ENCODE assay signal across 26 cellular contexts in the genomic region with DNA sequence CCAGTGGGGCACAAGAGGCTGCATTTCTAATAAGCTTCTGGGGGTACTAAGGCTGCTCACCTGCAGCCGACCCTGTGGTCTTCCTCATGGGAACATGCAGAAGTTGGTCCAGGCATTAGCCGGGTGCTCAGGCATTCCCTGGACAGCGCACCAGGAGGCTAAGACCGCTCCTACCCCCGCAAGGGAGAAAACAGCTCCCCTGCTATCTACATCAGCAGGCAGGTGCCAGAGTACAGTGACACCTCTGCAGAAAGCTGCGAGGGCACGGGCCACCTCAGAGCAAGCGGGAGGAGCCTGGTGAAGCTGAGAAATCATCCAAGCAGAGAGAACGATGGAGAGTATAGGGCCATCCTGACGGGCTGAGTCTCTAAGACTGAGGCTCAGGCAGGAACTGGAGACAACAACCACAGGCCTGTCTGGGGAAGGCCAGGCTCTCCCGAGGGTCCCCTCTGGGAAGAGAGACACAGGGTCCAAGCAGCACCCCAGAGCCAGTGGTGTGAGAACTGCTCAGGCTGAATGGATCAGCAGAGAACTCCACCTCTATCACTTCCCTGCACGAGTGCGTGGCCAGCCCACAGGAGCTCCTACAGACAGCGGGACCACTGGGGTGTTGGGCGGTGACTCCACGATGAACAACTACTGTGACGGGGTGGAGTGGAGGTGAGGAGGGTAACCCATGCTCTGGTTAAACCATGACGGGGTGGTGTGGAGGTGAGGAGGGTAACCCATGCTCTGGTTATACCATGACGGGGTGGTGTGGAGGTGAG.
"Had no signal": no experiment of that assay in that cellular context is flagged by ENCODE, and none has a peak within 500 bp of the region (broad histone marks: within the 10 kb centered on the region; RNA-seq: fewer than 3 reads in every experiment).

No MANE protein-coding gene starts in this region.

- H3K27ac ChIP-seq: ascending aorta, body of pancreas had no signal

- H3K36me3 Mint-ChIP-seq: activated naive CD4-positive, alpha-beta T cell treated with anti-CD3 and anti-CD28 coated beads, Interleukin-2, amount 10 ng/mL, durations not matched to agents 7 days and 5 days had no signal

- H3K4me1 ChIP-seq: ascending aorta, body of pancreas had no signal

- H3K27me3 Mint-ChIP-seq: activated CD4-positive, alpha-beta T cell treated with anti-CD3 and anti-CD28 coated beads for 36 hours; activated naive CD8-positive, alpha-beta T cell treated with anti-CD3 and anti-CD28 coated beads for 36 hours; T-helper 17 cell had no signal

- H3K4me1 Mint-ChIP-seq: activated naive CD4-positive, alpha-beta T cell treated with anti-CD3 and anti-CD28 coated beads, Interleukin-2, amount 10 ng/mL, durations not matched to agents 7 days and 5 days; activated naive CD8-positive, alpha-beta T cell treated with anti-CD3 and anti-CD28 coated beads for 36 hours; central memory CD8-positive, alpha-beta T cell; T-helper 17 cell had no signal

- H3K4me3 ChIP-seq: ascending aorta, body of pancreas had no signal

- H3K4me3 Mint-ChIP-seq: activated CD4-positive, alpha-beta T cell treated with anti-CD3 and anti-CD28 coated beads for 36 hours; activated CD8-positive, alpha-beta T cell treated with anti-CD3 and anti-CD28 coated beads for 36 hours; activated naive CD4-positive, alpha-beta T cell treated with anti-CD3 and anti-CD28 coated beads, Interleukin-2, amount 10 ng/mL, durations not matched to agents 7 days and 5 days; activated naive CD8-positive, alpha-beta T cell treated with anti-CD3 and anti-CD28 coated beads for 36 hours; activated T-cell treated with anti-CD3 and anti-CD28 coated beads, Interleukin-2, amount 50 U/mL, for 72 hours; central memory CD8-positive, alpha-beta T cell; T-helper 17 cell had no signal

- ATAC-seq: activated CD4-positive, alpha-beta T cell treated with anti-CD3 and anti-CD28 coated beads for 36 hours; activated CD8-positive, alpha-beta T cell treated with anti-CD3 and anti-CD28 coated beads for 36 hours; activated T-cell treated with anti-CD3 and anti-CD28 coated beads, Interleukin-2, amount 50 U/mL, for 72 hours; body of pancreas; PC-3; T-helper 17 cell had no signal

- DNase-seq: activated CD4-positive, alpha-beta T cell treated with anti-CD3 and anti-CD28 coated beads for 36 hours; activated CD4-positive, alpha-beta T cell treated with anti-CD3 and anti-CD28 coated beads, Interleukin-2, amount 50 U/mL, for 1 hour; activated CD8-positive, alpha-beta memory T cell treated with anti-CD3 and anti-CD28 coated beads, Interleukin-2, amount 50 U/mL, for 4 hours; activated CD8-positive, alpha-beta T cell treated with anti-CD3 and anti-CD28 coated beads for 36 hours; activated gamma-delta T cell treated with Interleukin-2 at 50 U/mL for 16 hours; activated naive CD4-positive, alpha-beta T cell treated with anti-CD3 and anti-CD28 coated beads, Interleukin-2, amount 10 ng/mL, durations not matched to agents 7 days and 5 days; activated naive CD8-positive, alpha-beta T cell treated with anti-CD3 and anti-CD28 coated beads for 36 hours; activated T-cell treated with anti-CD3 and anti-CD28 coated beads, Interleukin-2, amount 50 U/mL, for 72 hours; body of pancreas; NCI-H1048; NCI-H1417; NCI-H1694; NCI-H2029; NCI-H345; NCI-H510A; NCI-H526 treated with DMSO at 0.1 percent for 48 hours; NCI-H82; PC-3; SIG-M5; T-helper 17 cell; T1000 had no signal

- H3K27me3 ChIP-seq: ascending aorta, body of pancreas had no signal

- H3K27ac Mint-ChIP-seq: activated CD4-positive, alpha-beta T cell treated with anti-CD3 and anti-CD28 coated beads for 36 hours; activated CD8-positive, alpha-beta T cell treated with anti-CD3 and anti-CD28 coated beads for 36 hours; activated naive CD4-positive, alpha-beta T cell treated with anti-CD3 and anti-CD28 coated beads, Interleukin-2, amount 10 ng/mL, durations not matched to agents 7 days and 5 days; activated naive CD8-positive, alpha-beta T cell treated with anti-CD3 and anti-CD28 coated beads for 36 hours; activated T-cell treated with anti-CD3 and anti-CD28 coated beads, Interleukin-2, amount 50 U/mL, for 72 hours; activated T-helper 2 cell treated with anti-CD3 and anti-CD28 coated beads, Interferon-gamma antibody, Interleukin-2, Interleukin-4, amounts not matched to agents 10 μg/mL and 5 μg/mL and 100 μg/mL, durations not matched to agents 14 hours and 24 hours and 36 hours; T-helper 17 cell had no signal

- FAIRE-seq: RCC 7860, TTC549 had no signal
